In genomic region chr14:102948698-102949061, GRCh38 we compare ENCODE assay signal across 1 cellular context.
TF ChIP-seq lines count a peak whose summit lies in the region.

No MANE protein-coding gene starts in this region.

TF ChIP-seq in H1, 55 proteins besides CTCF, POLR2A, EP300 and RAD21:
- no peak for TF ChIP-seq BRCA1 (IDR thresholded peaks at IDR 0.05; ENCODE audit: low read depth, low read length)
- no peak for TF ChIP-seq SRF (IDR thresholded peaks at IDR 0.05; ENCODE audit: low read depth, low read length)
- no peak for TF ChIP-seq YY1 (IDR thresholded peaks at IDR 0.05; ENCODE audit: low read depth, low read length)
- no peak for TF ChIP-seq POU5F1 (IDR thresholded peaks at IDR 0.05; ENCODE audit: low read depth, low read length)
- no peak for TF ChIP-seq E2F6 (IDR thresholded peaks at IDR 0.05)
- TF ChIP-seq GTF2F1 (IDR thresholded peaks at IDR 0.05; ENCODE audit: borderline replicate concordance, low read depth, low read length) = no peak
- TF ChIP-seq JUN (IDR thresholded peaks at IDR 0.05; ENCODE audit: low read depth, low read length) = no peak
- no peak for TF ChIP-seq TCF12 (IDR thresholded peaks at IDR 0.05; ENCODE audit: low read depth, low read length)
- no peak for TF ChIP-seq SUZ12 (IDR thresholded peaks at IDR 0.05; ENCODE audit: low read length)
- TF ChIP-seq SAP30 (IDR thresholded peaks at IDR 0.05; ENCODE audit: insufficient read depth, insufficient replicate concordance, low read length) = no peak
